In the genomic region with DNA sequence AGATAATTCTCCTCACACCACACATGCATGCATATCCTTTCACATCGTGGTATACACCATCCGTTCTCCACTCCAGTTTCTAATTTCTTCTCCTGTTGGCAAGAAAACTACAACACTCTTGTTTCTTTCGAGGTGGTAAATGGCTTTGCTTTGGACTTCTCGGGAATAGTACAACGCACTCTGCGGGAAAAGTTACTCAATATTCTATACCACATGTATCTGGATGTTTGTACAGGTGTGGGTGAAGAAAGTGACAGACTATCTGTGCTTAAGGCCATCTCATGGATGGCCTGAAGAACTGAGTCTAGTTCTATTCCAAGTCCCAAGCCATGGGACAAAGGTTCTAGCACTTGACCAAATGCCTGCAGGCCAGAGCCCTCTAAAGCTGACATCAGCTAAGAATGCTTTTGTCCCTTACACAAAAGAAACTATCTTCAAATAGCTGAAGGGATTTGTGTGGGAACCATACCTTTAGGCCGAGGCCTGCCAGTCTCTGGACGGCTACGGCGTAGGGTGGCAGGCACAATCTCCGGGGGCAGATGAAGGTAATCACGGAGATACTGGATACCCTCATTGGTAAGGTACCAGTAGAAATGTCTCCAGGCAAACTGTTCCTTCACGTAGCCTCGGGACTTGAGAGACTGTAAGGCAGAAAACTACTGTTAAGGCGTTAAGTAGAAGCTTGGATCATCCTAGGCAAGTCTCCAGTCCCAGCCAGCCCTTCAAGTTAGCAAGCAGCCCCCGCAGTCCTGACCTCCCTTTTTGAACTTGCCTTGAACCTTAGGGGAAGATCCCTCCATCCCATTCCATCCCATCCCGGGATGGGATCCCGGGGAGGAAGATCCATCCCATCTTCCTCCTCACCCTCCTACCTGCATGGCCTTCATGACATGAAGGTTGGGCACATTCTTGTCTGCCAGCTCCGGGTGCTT, we compare ENCODE assay signal across 8 cellular contexts. TPM values are rescaled to one million over a fixed set of nuclear protein-coding genes. Genes with fewer than 3 reads are reported as not detected.
DNase-seq lines count a peak whose midpoint lies in the region; ATAC-seq, FAIRE-seq and TF ChIP-seq lines count a peak whose summit lies in the region.

No MANE protein-coding gene starts in this region.

- no peaks in the 10 kb centered on the region for H3K27me3 Mint-ChIP-seq in activated CD4-positive, alpha-beta T cell treated with anti-CD3 and anti-CD28 coated beads, Interleukin-2, amount 10 ng/mL, durations not matched to agents 7 days and 5 days
- peaks cover 6% of the 10 kb centered on the region for H3K27me3 Mint-ChIP-seq in activated naive CD8-positive, alpha-beta T cell treated with anti-CD3 and anti-CD28 coated beads, Interleukin-2, amount 10 ng/mL, durations not matched to agents 7 days and 5 days

- H3K9me3 ChIP-seq in kidney (ENCODE audit: control insufficient read depth in 1 of 2, low read length in 2 of 2), result no peaks in the 10 kb centered on the region

- no peak for TF ChIP-seq CTCF in kidney (IDR thresholded peaks at IDR 0.05; ENCODE audit: borderline replicate concordance, extremely low read depth, insufficient read depth)

- H3K4me1 ChIP-seq in kidney (ENCODE audit: control insufficient read depth in 1 of 2, insufficient read depth in 1 of 2, low read depth in 1 of 2, low read length in 2 of 2), result no peaks in the 10 kb centered on the region

- no peak for FAIRE-seq in kidney (lab: Jason Lieb, UNC)

- no peak for DNase-seq in activated CD4-positive, alpha-beta T cell treated with anti-CD3 and anti-CD28 coated beads, Interleukin-2, amount 10 ng/mL, durations not matched to agents 7 days and 5 days
- DNase-seq in activated CD4-positive, alpha-beta T cell treated with anti-CD3 and anti-CD28 coated beads, Interleukin-2, amount 50 U/mL, for 4 hours, result no peak
- DNase-seq in activated naive CD8-positive, alpha-beta T cell treated with anti-CD3 and anti-CD28 coated beads, Interleukin-2, amount 10 ng/mL, durations not matched to agents 7 days and 5 days, result no peak
- no peak for DNase-seq in kidney
- no peak for DNase-seq in substantia nigra (lab: John Stamatoyannopoulos, UW)
- no peak for DNase-seq in NCI-H187 treated with DMSO at 0.1 percent for 48 hours (lab: John Stamatoyannopoulos, UW)
- no peak for DNase-seq in kidney glomerular epithelial cell (lab: John Stamatoyannopoulos, UW)
- no peak for DNase-seq in NCI-H2029 (lab: John Stamatoyannopoulos, UW)

- H3K9ac ChIP-seq in kidney (ENCODE audit: low read length in 2 of 2), result peak overlapping the region; percentile 72 to 100

- no peak for ATAC-seq in activated naive CD8-positive, alpha-beta T cell treated with anti-CD3 and anti-CD28 coated beads, Interleukin-2, amount 10 ng/mL, durations not matched to agents 7 days and 5 days (ENCODE audit: low read depth)

- H3K4me1 Mint-ChIP-seq in activated CD4-positive, alpha-beta T cell treated with anti-CD3 and anti-CD28 coated beads, Interleukin-2, amount 10 ng/mL, durations not matched to agents 7 days and 5 days, result peaks cover 42% of the 10 kb centered on the region
- peaks cover 27% of the 10 kb centered on the region for H3K4me1 Mint-ChIP-seq in activated naive CD8-positive, alpha-beta T cell treated with anti-CD3 and anti-CD28 coated beads, Interleukin-2, amount 10 ng/mL, durations not matched to agents 7 days and 5 days

- H3K36me3 ChIP-seq in kidney (ENCODE audit: control insufficient read depth in 1 of 2, insufficient read depth in 2 of 2, low read length in 2 of 2), result peaks cover 24 to 46% of the 10 kb centered on the region in 2 donors

- H3K27ac Mint-ChIP-seq in activated CD4-positive, alpha-beta T cell treated with anti-CD3 and anti-CD28 coated beads, Interleukin-2, amount 10 ng/mL, durations not matched to agents 7 days and 5 days, result peak overlapping the region; percentile 99
- H3K27ac Mint-ChIP-seq in activated naive CD8-positive, alpha-beta T cell treated with anti-CD3 and anti-CD28 coated beads, Interleukin-2, amount 10 ng/mL, durations not matched to agents 7 days and 5 days, result peak overlapping the region; percentile 99

- peak overlapping the region; percentile 99 for H3K4me3 Mint-ChIP-seq in activated CD4-positive, alpha-beta T cell treated with anti-CD3 and anti-CD28 coated beads, Interleukin-2, amount 10 ng/mL, durations not matched to agents 7 days and 5 days
- H3K4me3 Mint-ChIP-seq in activated naive CD8-positive, alpha-beta T cell treated with anti-CD3 and anti-CD28 coated beads, Interleukin-2, amount 10 ng/mL, durations not matched to agents 7 days and 5 days, result peak overlapping the region; percentile 97

- CTCF ChIA-PET in activated CD4-positive, alpha-beta T cell treated with anti-CD3 and anti-CD28 coated beads, Interleukin-2, amount 10 ng/mL, durations not matched to agents 7 days and 5 days (lab: Charles Lee), result interaction anchor here (0.6 to 1.5 kb wide), 3 partner anchors 10 to 1152 kb away, joined by 3 to 4 read pairs (median 3); a partner anchor contains a TSS

- POLR2A ChIA-PET in activated CD4-positive, alpha-beta T cell treated with anti-CD3 and anti-CD28 coated beads, Interleukin-2, amount 10 ng/mL, durations not matched to agents 7 days and 5 days (lab: Charles Lee), result interaction anchor here (1.3 kb wide), 1 partner anchor 9 kb away, joined by 4 read pairs; no protein-coding TSS in a partner anchor
- POLR2A ChIA-PET in activated naive CD8-positive, alpha-beta T cell treated with anti-CD3 and anti-CD28 coated beads, Interleukin-2, amount 10 ng/mL, durations not matched to agents 7 days and 5 days (lab: Charles Lee), result interaction anchor here (0.7 to 1.9 kb wide), 7 partner anchors 10 to 367 kb away, joined by 3 to 10 read pairs (median 3); a partner anchor contains a TSS

- peak overlapping the region; percentile 94 to 97 for H3K4me3 ChIP-seq in kidney (ENCODE audit: low read length in 2 of 2)

- H3K9me3 Mint-ChIP-seq in activated CD4-positive, alpha-beta T cell treated with anti-CD3 and anti-CD28 coated beads, Interleukin-2, amount 10 ng/mL, durations not matched to agents 7 days and 5 days, result no peaks in the 10 kb centered on the region
- H3K9me3 Mint-ChIP-seq in activated naive CD8-positive, alpha-beta T cell treated with anti-CD3 and anti-CD28 coated beads, Interleukin-2, amount 10 ng/mL, durations not matched to agents 7 days and 5 days, result no peaks in the 10 kb centered on the region

- intact Hi-C loops in kidney (cut with DNase I), result no loop called here

- H3K36me3 Mint-ChIP-seq in activated CD4-positive, alpha-beta T cell treated with anti-CD3 and anti-CD28 coated beads, Interleukin-2, amount 10 ng/mL, durations not matched to agents 7 days and 5 days (ENCODE audit: low read depth), result peaks cover 44% of the 10 kb centered on the region
- peaks cover 28% of the 10 kb centered on the region for H3K36me3 Mint-ChIP-seq in activated naive CD8-positive, alpha-beta T cell treated with anti-CD3 and anti-CD28 coated beads, Interleukin-2, amount 10 ng/mL, durations not matched to agents 7 days and 5 days

- H3K27ac ChIP-seq in kidney (ENCODE audit: low read depth in 2 of 2, low read length in 2 of 2) (no peak overlapping the region), substantia nigra (ENCODE audit: low read depth, low read length, poor library complexity, severe bottlenecking) (peak overlapping the region; percentile 72)

RNA-seq across cellular contexts. Expression of a gene that starts 1.4 kb away (rescaled TPM):
- 1,000 to 10,000 TPM; 1,606 to 1,644 TPM for total RNA-seq in activated CD4-positive, alpha-beta T cell treated with anti-CD3 and anti-CD28 coated beads, Interleukin-2, amount 10 ng/mL, durations not matched to agents 7 days and 5 days
- 1,000 to 10,000 TPM; 1,507 to 1,529 TPM for total RNA-seq in activated naive CD8-positive, alpha-beta T cell treated with anti-CD3 and anti-CD28 coated beads, Interleukin-2, amount 10 ng/mL, durations not matched to agents 7 days and 5 days
- total RNA-seq in kidney, result 1,138 TPM
- polyA plus RNA-seq in kidney (ENCODE audit: insufficient read depth, low read depth, low replicate concordance), result 2,105 TPM

RNA-seq across cellular contexts. Expression of a gene that starts 32.0 kb away (rescaled TPM):
- total RNA-seq in activated CD4-positive, alpha-beta T cell treated with anti-CD3 and anti-CD28 coated beads, Interleukin-2, amount 10 ng/mL, durations not matched to agents 7 days and 5 days, result 10 to 100 TPM; 12.4 to 13.3 TPM
- 10 to 100 TPM; 17.7 to 18.7 TPM for total RNA-seq in activated naive CD8-positive, alpha-beta T cell treated with anti-CD3 and anti-CD28 coated beads, Interleukin-2, amount 10 ng/mL, durations not matched to agents 7 days and 5 days
- 53.8 TPM for total RNA-seq in kidney
- polyA plus RNA-seq in kidney (ENCODE audit: insufficient read depth, low read depth, low replicate concordance), result 17.7 TPM

RNA-seq across cellular contexts. Expression of a gene that starts 41.4 kb away (rescaled TPM):
- total RNA-seq in activated CD4-positive, alpha-beta T cell treated with anti-CD3 and anti-CD28 coated beads, Interleukin-2, amount 10 ng/mL, durations not matched to agents 7 days and 5 days, result 1 to 10 TPM; 1.6 to 1.7 TPM
- total RNA-seq in activated naive CD8-positive, alpha-beta T cell treated with anti-CD3 and anti-CD28 coated beads, Interleukin-2, amount 10 ng/mL, durations not matched to agents 7 days and 5 days, result 1 to 10 TPM; 3.1 to 4.5 TPM
- total RNA-seq in kidney, result 1.7 TPM
- 4.1 TPM for polyA plus RNA-seq in kidney (ENCODE audit: insufficient read depth, low read depth, low replicate concordance)
